Comparison of ENCODE assay signal across 9 cellular contexts in the genomic region with DNA sequence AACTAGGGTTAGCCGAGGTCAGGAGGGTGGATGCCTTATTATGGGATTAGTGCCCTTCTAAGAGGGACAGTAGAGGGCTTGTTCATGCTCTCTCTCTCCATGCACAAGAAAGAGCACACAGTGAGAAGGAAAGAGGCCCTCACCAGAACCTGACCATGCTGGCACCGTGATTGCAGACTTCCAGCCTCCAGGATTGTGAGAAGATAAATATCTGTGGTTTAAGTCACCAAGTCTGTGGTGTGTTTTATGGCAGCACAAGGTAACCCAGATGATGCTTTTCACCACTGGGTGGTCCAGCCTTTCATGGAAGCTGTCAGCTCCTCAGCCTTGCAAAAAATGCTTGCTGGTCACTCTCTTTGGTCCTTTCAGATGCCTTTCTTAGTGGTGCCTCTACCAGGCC.
"Had no signal": no experiment of that assay in that cellular context is flagged by ENCODE, and none has a peak within 500 bp of the region (broad histone marks: within the 10 kb centered on the region; RNA-seq: fewer than 3 reads in every experiment).

No MANE protein-coding gene starts in this region.

- H3K9me3 ChIP-seq: HAP-1 had no signal

- DNase-seq: GM23248, GOT3, H7, H9, HCEC 1CT, HFFc6 had no signal

- H3K9ac ChIP-seq: GM23248 had no signal

- ATAC-seq: GM23338, HCT116 had no signal

- H3K4me3 ChIP-seq: GM23248, GM23338, HAP-1 had no signal

- H2AFZ ChIP-seq: GM23248, GM23338 had no signal

- H3K4me2 ChIP-seq: GM23338 had no signal

- H3K36me3 ChIP-seq: HAP-1 had no signal

- H3K4me1 ChIP-seq: HAP-1 had no signal

- H3K27ac ChIP-seq: GM23248 had no signal
